23 cellular contexts compared by ENCODE assay signal in the genomic region with DNA sequence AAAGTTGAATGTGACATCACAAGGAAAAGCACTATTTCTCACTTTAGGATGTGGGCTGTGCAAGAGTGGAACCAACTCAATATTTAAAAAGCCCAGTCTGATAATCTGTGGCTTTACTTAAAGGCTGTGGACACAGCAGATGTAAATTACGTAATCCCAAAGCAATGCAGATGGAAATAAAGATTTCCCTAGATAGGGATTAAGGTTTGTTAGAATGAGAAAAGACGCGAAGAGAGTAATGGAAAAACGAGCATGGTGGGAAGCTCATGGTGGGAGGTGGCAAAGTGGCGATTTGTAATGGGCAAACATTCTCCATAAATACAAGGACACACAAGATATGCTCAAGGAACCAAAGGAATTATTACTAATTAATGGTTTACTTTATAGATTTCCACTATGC.
DNase-seq lines count a peak whose midpoint lies in the region; ATAC-seq, FAIRE-seq and TF ChIP-seq lines count a peak whose summit lies in the region.
"Had no signal": no experiment of that assay in that cellular context is flagged by ENCODE, and none has a peak within 500 bp of the region (broad histone marks: within the 10 kb centered on the region; RNA-seq: fewer than 3 reads in every experiment).

No MANE protein-coding gene starts in this region.

- H3K14ac ChIP-seq in H9 (ENCODE audit: insufficient read depth, low read length), result no peak overlapping the region

- H3K36me3 ChIP-seq in HUES64 (ENCODE audit: insufficient read depth, low read length) (no peaks in the 10 kb centered on the region), bronchial epithelial cell (ENCODE audit: control insufficient read depth, insufficient read depth, low read length) (no peaks in the 10 kb centered on the region), mesendoderm (ENCODE audit: control insufficient read depth, insufficient read depth, low read length) (no peaks in the 10 kb centered on the region)
- H3K36me3 ChIP-seq: BE2C had no signal

- H2BK12ac ChIP-seq in H9 (ENCODE audit: insufficient read length, low read depth, low read length), result no peak overlapping the region

- H3K4ac ChIP-seq in H9 (ENCODE audit: low read depth, low read length) (no peak overlapping the region), mesendoderm (ENCODE audit: low read depth, low read length) (no peak overlapping the region)

- H2BK120ac ChIP-seq in H9 (ENCODE audit: low read depth, low read length, poor library complexity, severe bottlenecking) (no peak overlapping the region), mesendoderm (ENCODE audit: low read depth, low read length) (no peak overlapping the region)

- peaks cover 41 to 44% of the 10 kb centered on the region in 2 experiments for H3K4me1 Mint-ChIP-seq in H9
- H3K4me1 Mint-ChIP-seq: CD4-positive, CD25-positive, alpha-beta regulatory T cell; CD8-positive, alpha-beta memory T cell; IgD-negative memory B cell had no signal

- no peaks in the 10 kb centered on the region for H3K27me3 Mint-ChIP-seq in H9 (ENCODE audit: low read depth)
- H3K27me3 Mint-ChIP-seq: CD4-positive, CD25-positive, alpha-beta regulatory T cell; CD8-positive, alpha-beta memory T cell; IgD-negative memory B cell had no signal

- TF ChIP-seq CTCF in H9 (conservative IDR thresholded peaks at IDR 0.05) (no peak), bronchial epithelial cell (IDR thresholded peaks at IDR 0.05; ENCODE audit: insufficient read depth, low read length, severe bottlenecking) (no peak), omental fat pad (IDR thresholded peaks at IDR 0.05) (no peak)

- H4K5ac ChIP-seq in H9 (ENCODE audit: insufficient read length, low read depth, low read length), result no peak overlapping the region
- no peak overlapping the region for H4K5ac ChIP-seq in mesendoderm (ENCODE audit: low read length)

- H3K56ac ChIP-seq in H9 (ENCODE audit: insufficient read length, low read depth, low read length) (no peak overlapping the region), mesendoderm (ENCODE audit: low read length) (no peak overlapping the region)

- H3K18ac ChIP-seq in H9 (ENCODE audit: insufficient read length, low read depth, low read length) (no peak overlapping the region), mesendoderm (ENCODE audit: low read length) (no peak overlapping the region)

- H2BK20ac ChIP-seq in H9 (ENCODE audit: low read depth, low read length, poor library complexity, severe bottlenecking), result no peak overlapping the region

- no peak overlapping the region for H2AFZ ChIP-seq in H9 (ENCODE audit: low read length)

- H3K27ac Mint-ChIP-seq in H9, result peak overlapping the region in 2 of 3 experiments; percentile 6 to 94; a peak in 2 of 7 replicates
- H3K27ac Mint-ChIP-seq: CD4-positive, CD25-positive, alpha-beta regulatory T cell; CD8-positive, alpha-beta memory T cell; IgD-negative memory B cell had no signal

- no peak overlapping the region for H4K91ac ChIP-seq in H9 (ENCODE audit: insufficient read length, low read depth, low read length)

- no peak overlapping the region for H3K4me3 ChIP-seq in HUES64 (ENCODE audit: low read length)
- H3K4me3 ChIP-seq in bronchial epithelial cell (ENCODE audit: low read depth, low read length), result no peak overlapping the region
- H3K4me3 ChIP-seq in mesendoderm (ENCODE audit: low read length), result no peak overlapping the region

- peaks cover 5% of the 10 kb centered on the region; the same call in 1 of the 2 replicates for H3K4me1 ChIP-seq in H9 (ENCODE audit: insufficient read depth, low read length)
- peaks cover 30% of the 10 kb centered on the region for H3K4me1 ChIP-seq in HUES64 (ENCODE audit: insufficient read depth, low read length)
- H3K4me1 ChIP-seq in mesendoderm (ENCODE audit: control insufficient read depth, low read depth, low read length), result no peaks in the 10 kb centered on the region
- H3K4me1 ChIP-seq: BE2C had no signal

- H3K9ac ChIP-seq in H9 (ENCODE audit: extremely low read depth, insufficient read length, low read length) (no peak overlapping the region), HUES64 (ENCODE audit: low read depth, low read length) (no peak overlapping the region), mesendoderm (ENCODE audit: low read length) (no peak overlapping the region)

- H3K23ac ChIP-seq in H9 (ENCODE audit: insufficient read length, low read depth, low read length) (no peak overlapping the region), mesendoderm (ENCODE audit: low read length) (no peak overlapping the region)

- H3K36me3 Mint-ChIP-seq in H9 (ENCODE audit: insufficient read depth in 1 of 3, low read depth in 3 of 3), result peaks cover 0 to 7% (median 0%) of the 10 kb centered on the region in 3 experiments; a peak in 3 of 7 replicates
- H3K36me3 Mint-ChIP-seq: CD4-positive, CD25-positive, alpha-beta regulatory T cell; CD8-positive, alpha-beta memory T cell; IgD-negative memory B cell had no signal

- H3K9me3 Mint-ChIP-seq in H9, result peaks cover 2% of the 10 kb centered on the region in 2 experiments; a peak in 1 of 5 replicates

- H2BK5ac ChIP-seq in H9 (ENCODE audit: insufficient read length, low read length) (no peak overlapping the region), mesendoderm (ENCODE audit: low read length) (no peak overlapping the region)

- H3K27ac ChIP-seq in H9 (ENCODE audit: insufficient read length, low read depth, low read length) (no peak overlapping the region), HUES64 (ENCODE audit: low read depth, low read length) (peak overlapping the region; percentile 2; the same call in 1 of the 2 replicates), mesendoderm (ENCODE audit: low read depth, low read length) (no peak overlapping the region)
- H3K27ac ChIP-seq: HL-60 had no signal

- H3K79me1 ChIP-seq in H9 (ENCODE audit: insufficient read depth, low read depth, low read length, poor library complexity, severe bottlenecking) (no peaks in the 10 kb centered on the region), mesendoderm (ENCODE audit: low read length) (no peaks in the 10 kb centered on the region)

- no peak overlapping the region for H3K4me3 Mint-ChIP-seq in H9
- H3K4me3 Mint-ChIP-seq: CD4-positive, CD25-positive, alpha-beta regulatory T cell; CD8-positive, alpha-beta memory T cell; IgD-negative memory B cell had no signal

- no peak overlapping the region for H2BK15ac ChIP-seq in H9 (ENCODE audit: low read depth, low read length)
- no peak overlapping the region for H2BK15ac ChIP-seq in mesendoderm (replicated peaks; ENCODE audit: low read depth)

- H3K4me2 ChIP-seq in H9 (ENCODE audit: insufficient read depth, insufficient read length, low read length), result no peak overlapping the region
- no peak overlapping the region for H3K4me2 ChIP-seq in mesendoderm (ENCODE audit: low read length)

- no peaks in the 10 kb centered on the region for H3K23me2 ChIP-seq in H9 (ENCODE audit: insufficient read length, low read depth, low read length, poor library complexity, severe bottlenecking)

- DNase-seq in H9, result no peak
- no peak for DNase-seq in bronchial epithelial cell (ENCODE audit: low read depth)
- DNase-seq in mesendoderm, result peak; percentile 33
- no peak for DNase-seq in omental fat pad (ENCODE audit: low spot score)
- no peak for DNase-seq in mucosa of gallbladder (ENCODE audit: low spot score)
- DNase-seq in globus pallidus (ENCODE audit: low spot score), result no peak
- DNase-seq in activated CD4-positive, CD25-positive, alpha-beta regulatory T cell treated with anti-CD3 and anti-CD28 coated beads, Interleukin-2, amount 50 U/mL, for 72 hours, result no peak
- DNase-seq: ACHN; BE2C; C1 segment of cervical spinal cord; CD4-positive, CD25-positive, alpha-beta regulatory T cell; CD8-positive, alpha-beta memory T cell; COR-L47; GOT3; HCEC 1CT; KBM-7 had no signal

- FAIRE-seq in bronchial epithelial cell (lab: Jason Lieb, UNC), result peak; percentile 28
- FAIRE-seq: A204.1, G401.6, GM12891, HepG2 had no signal

- H3K9me3 ChIP-seq in H9 (ENCODE audit: control insufficient read depth, low read depth, low read length) (no peaks in the 10 kb centered on the region), HUES64 (ENCODE audit: insufficient read depth, low read depth, low read length) (no peaks in the 10 kb centered on the region)
- H3K9me3 ChIP-seq: BE2C had no signal

- H2AK5ac ChIP-seq in H9 (ENCODE audit: insufficient read length, low read length) (no peak overlapping the region), mesendoderm (ENCODE audit: low read length) (no peak overlapping the region)

- H3K27me3 ChIP-seq in H9 (ENCODE audit: insufficient read depth, low read length) (no peaks in the 10 kb centered on the region), HUES64 (ENCODE audit: insufficient read depth, low read length) (no peaks in the 10 kb centered on the region), bronchial epithelial cell (ENCODE audit: control insufficient read depth, insufficient read depth, low read length) (no peaks in the 10 kb centered on the region), mesendoderm (ENCODE audit: insufficient read depth, low read length, poor library complexity) (no peaks in the 10 kb centered on the region)
- H3K27me3 ChIP-seq: BE2C had no signal

- ATAC-seq in omental fat pad (ENCODE audit: low FRiP score), result no peak
- ATAC-seq: HepG2 had no signal

- H3T11ph ChIP-seq in H9 (ENCODE audit: low read length), result no peak overlapping the region

- H4K20me1 ChIP-seq in H9 (ENCODE audit: control insufficient read depth, insufficient read depth, insufficient read length), result no peaks in the 10 kb centered on the region

- H4K8ac ChIP-seq in H9 (replicated peaks; ENCODE audit: insufficient read length, low read depth, low read length) (no peak overlapping the region), mesendoderm (ENCODE audit: low read depth, low read length) (no peak overlapping the region)

- H3K79me2 ChIP-seq in H9 (ENCODE audit: insufficient read depth, low read length) (no peaks in the 10 kb centered on the region), mesendoderm (ENCODE audit: control insufficient read depth, insufficient read depth, low read length) (no peaks in the 10 kb centered on the region)

- 100% methylated on average over 3 of the region's 5 CpGs for WGBS in H9 (ENCODE audit: extremely low coverage, insufficient read length, low lambda C conversion rate)
- 69% methylated on average over 4 of the region's 5 CpGs for WGBS in HUES64
- 100% methylated on average over 3 of the region's 5 CpGs for WGBS in mesendoderm (ENCODE audit: extremely low coverage, insufficient coverage, low lambda C conversion rate)
